8 cellular contexts compared by ENCODE assay signal in genomic region chr3:172607305-172608121, GRCh38.
DNase-seq lines count a peak whose midpoint lies in the region; ATAC-seq and TF ChIP-seq lines count a peak whose summit lies in the region.

No MANE protein-coding gene starts in this region.

- H3K4ac ChIP-seq in IMR-90 (ENCODE audit: low read depth, low read length): peak overlapping the region; percentile 67; the same call in 1 of the 2 replicates

- no peak overlapping the region for H3K9ac ChIP-seq in IMR-90 (ENCODE audit: low read depth, low read length)

- peak overlapping the region; percentile 19; the same call in 1 of the 2 replicates for H3K18ac ChIP-seq in IMR-90 (ENCODE audit: low read depth, low read length)

- H4K20me1 ChIP-seq in IMR-90 (ENCODE audit: insufficient read depth, low read length): no peaks in the 10 kb centered on the region

- peak; percentile 81 for ATAC-seq in IMR-90 (ENCODE audit: low read depth)
- ATAC-seq in GM18873 (IDR thresholded peaks at IDR 0.05; ENCODE audit: low FRiP score, unreplicated experiment): no peak

- in situ Hi-C loops in IMR-90 (cut with MboI; ENCODE audit: low sequenced_read_pairs): no loop called here

- POLR2A ChIA-PET in IMR-90 (lab: Charles Lee; ENCODE audit: unreplicated experiment): no interaction called here

- no peak for TF ChIP-seq RAD21 in IMR-90 (IDR thresholded peaks at IDR 0.05; ENCODE audit: low read length)

- peak overlapping the region; percentile 64 for H3K14ac ChIP-seq in IMR-90 (replicated peaks; ENCODE audit: low read depth, low read length)

- no peak overlapping the region for H3K56ac ChIP-seq in IMR-90 (ENCODE audit: extremely low read depth, insufficient read depth, low read length)

- no peak overlapping the region for H2AK9ac ChIP-seq in IMR-90 (replicated peaks; ENCODE audit: low read depth, low read length, poor library complexity)

- peak overlapping the region; percentile 33; the same call in 1 of the 2 replicates for H3K27ac ChIP-seq in IMR-90 (ENCODE audit: insufficient read depth, low read length)

- CTCF ChIA-PET in IMR-90 (lab: Yijun Ruan, JAX): interaction anchor here (1.0 to 1.4 kb wide), 2 partner anchors 12 to 65 kb away, joined by 4 to 5 read pairs; no protein-coding TSS in a partner anchor

- H3K9me3 ChIP-seq in IMR-90 (ENCODE audit: control insufficient read depth, insufficient read depth, low read length) (no peaks in the 10 kb centered on the region), neuron (ENCODE audit: low read length) (no peaks in the 10 kb centered on the region)

- no peak for TF ChIP-seq CTCF in IMR-90 (conservative IDR thresholded peaks at IDR 0.05; ENCODE audit: low read depth, low read length)

- dilution Hi-C loops in IMR-90 (cut with HindIII; ENCODE audit: low sequenced_read_pairs, unreplicated experiment): no loop called here

- H3K23ac ChIP-seq in IMR-90 (ENCODE audit: low read depth, low read length): peak overlapping the region; percentile 53; the same call in 1 of the 2 replicates

- H4K91ac ChIP-seq in IMR-90 (ENCODE audit: insufficient read depth, low read depth, low read length): no peak overlapping the region

- BruUV-seq in IMR-90 (replicated peaks; lab: Mats Ljungman, UMichigan): no TSS peak

- TF ChIP-seq POLR2A in IMR-90 (IDR thresholded peaks at IDR 0.05; ENCODE audit: low read depth, low read length): no peak

- H2AK5ac ChIP-seq in IMR-90 (ENCODE audit: low read depth, low read length): peak overlapping the region; percentile 20; the same call in 1 of the 2 replicates

- H3K36me3 ChIP-seq in IMR-90 (ENCODE audit: control insufficient read depth, insufficient read depth, low read length) (no peaks in the 10 kb centered on the region), neuron (ENCODE audit: insufficient read depth, low read length) (no peaks in the 10 kb centered on the region)

- H2BK5ac ChIP-seq in IMR-90 (ENCODE audit: low read depth, low read length, poor library complexity, severe bottlenecking): peak overlapping the region; percentile 76

- peak overlapping the region; percentile 19 for H2AFZ ChIP-seq in IMR-90 (replicated peaks; ENCODE audit: low read length, poor library complexity)
- peak overlapping the region; percentile 14 for H2AFZ ChIP-seq in neuron (ENCODE audit: low read depth, low read length)

- H2BK15ac ChIP-seq in IMR-90 (ENCODE audit: low read depth, low read length): peak overlapping the region; percentile 65; the same call in 1 of the 3 replicates

- H3K27me3 ChIP-seq in IMR-90 (ENCODE audit: control insufficient read depth, insufficient read depth, low read length) (no peaks in the 10 kb centered on the region), neuron (ENCODE audit: insufficient read depth, low read length) (no peaks in the 10 kb centered on the region)

- H3K4me1 ChIP-seq in IMR-90 (ENCODE audit: control insufficient read depth, insufficient read depth, low read length) (peaks cover 6% of the 10 kb centered on the region; the same call in 1 of the 2 replicates), neuron (ENCODE audit: insufficient read depth, low read length) (peaks cover 9% of the 10 kb centered on the region)

- WGBS in IMR-90 (ENCODE audit: extremely low coverage in 2 of 2, insufficient read length in 1 of 2), 2 experiments: 14% methylated on average over 1 of the region's 2 CpGs; no CpG with 5 or more reads in 1 of the 2 experiments

- no peak overlapping the region for H3K4me3 ChIP-seq in IMR-90 (ENCODE audit: insufficient read depth, low read depth, low read length)
- H3K4me3 ChIP-seq in neuron (ENCODE audit: low read length): no peak overlapping the region

- peak overlapping the region; percentile 79 for H2BK20ac ChIP-seq in IMR-90 (ENCODE audit: low read depth, low read length)

- H3K9me1 ChIP-seq in IMR-90 (ENCODE audit: insufficient read depth, low read length): peaks cover 5% of the 10 kb centered on the region; the same call in 1 of the 2 replicates

- peak overlapping the region; percentile 69 for H2BK120ac ChIP-seq in IMR-90 (ENCODE audit: low read depth, low read length)

- H4K8ac ChIP-seq in IMR-90 (ENCODE audit: low read depth in 2 of 2, low read length in 2 of 2): peak overlapping the region; percentile 38 to 64

- H3K79me1 ChIP-seq in IMR-90 (ENCODE audit: low read depth in 1 of 2, low read length in 2 of 2): no peaks in the 10 kb centered on the region

- intact Hi-C loops in IMR-90 (cut with micrococcal nuclease): no loop called here

- H4K5ac ChIP-seq in IMR-90 (ENCODE audit: low read depth, low read length): peak overlapping the region; percentile 27; the same call in 1 of the 2 replicates

- no peak overlapping the region for H3K4me2 ChIP-seq in IMR-90 (ENCODE audit: low read depth, low read length)

- peak; percentile 95 for DNase-seq in Daoy (ENCODE audit: low read depth)
- DNase-seq in IMR-90: peak; percentile 92
- peak; percentile 88 to 95 for DNase-seq in dermis microvascular lymphatic vessel endothelial cell (ENCODE audit: low read depth in 2 of 2)
- DNase-seq in SKM-1 (lab: John Stamatoyannopoulos, UW; ENCODE audit: unreplicated experiment): no peak
- DNase-seq in NCI-H187 (lab: John Stamatoyannopoulos, UW): no peak
- DNase-seq in NCI-H526 treated with DMSO at 0.1 percent for 48 hours (lab: John Stamatoyannopoulos, UW): no peak

TF ChIP-seq in IMR-90, 13 proteins besides CTCF, POLR2A, EP300 and RAD21:
- no peak for TF ChIP-seq FOS (IDR thresholded peaks at IDR 0.05; ENCODE audit: low read depth, low read length)

Comparison
In these comparisons a context has a peak if more than half of its experiments do, and no peak if none do; other contexts are left out.
1. DNase-seq: peak in Daoy (single experiment), IMR-90 (single experiment) and dermis microvascular lymphatic vessel endothelial cell (2 of 2); none in SKM-1 (single experiment), NCI-H187 (0 of 2) and NCI-H526 treated with DMSO at 0.1 percent for 48 hours (single experiment).